In genomic region chr1:108426877-108427276, GRCh38 we compare ENCODE assay signal across 12 cellular contexts. TPM values are rescaled to one million over a fixed set of nuclear protein-coding genes. Genes with fewer than 3 reads are reported as not detected.
"Had no signal": no experiment of that assay in that cellular context is flagged by ENCODE, and none has a peak within 500 bp of the region (broad histone marks: within the 10 kb centered on the region; RNA-seq: fewer than 3 reads in every experiment).

No MANE protein-coding gene starts in this region.

RNA-seq across cellular contexts. Expression of gene NBPF6, which starts 23.3 kb away (rescaled TPM):
- total RNA-seq: stomach, subcutaneous adipose tissue, suprapubic skin, temporal lobe, thoracic aorta, thyroid gland, upper lobe of left lung, upper lobe of right lung, ureter, urinary bladder, uterus, vagina had no signal
- polyA plus RNA-seq: stomach, urinary bladder had no signal
